ENCODE assay signal across 8 cellular contexts in the genomic region with DNA sequence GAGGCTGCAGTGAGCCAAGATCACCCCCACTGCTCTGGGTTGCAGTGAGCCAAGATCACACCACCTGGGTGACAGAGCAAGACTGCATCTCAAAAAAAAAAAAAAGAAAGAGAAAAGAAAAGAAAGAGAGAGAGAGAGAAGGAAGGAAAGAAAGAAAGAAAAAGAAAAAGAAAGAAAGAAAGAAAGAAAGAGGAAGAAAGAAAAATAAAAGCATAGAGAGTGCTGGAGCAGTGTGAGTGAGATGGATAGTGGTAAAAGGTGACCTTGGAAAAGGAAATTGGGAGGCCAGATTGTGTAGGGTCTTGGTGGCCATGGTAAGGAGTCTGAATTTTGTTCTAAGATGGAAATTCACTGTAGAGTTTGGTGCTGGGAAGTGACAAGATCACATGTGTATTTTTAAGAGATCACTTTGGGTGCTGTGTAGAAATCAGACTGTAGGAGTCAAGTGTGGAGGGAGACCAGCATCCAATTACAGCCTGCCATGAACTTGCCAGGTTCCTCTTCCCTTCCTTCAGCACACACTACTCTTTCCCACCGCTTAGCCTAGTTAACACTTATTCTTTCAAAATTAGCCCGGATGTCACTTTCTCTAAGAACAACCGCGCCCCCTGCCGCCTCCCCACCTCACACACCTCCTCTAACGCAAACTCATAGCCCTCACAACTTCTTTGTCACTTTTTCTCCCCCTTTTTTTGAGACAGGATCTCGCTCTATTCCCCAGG. TPM values are rescaled to one million over a fixed set of nuclear protein-coding genes. Genes with fewer than 3 reads are reported as not detected.
DNase-seq lines count a peak whose midpoint lies in the region; ATAC-seq and TF ChIP-seq lines count a peak whose summit lies in the region.

No MANE protein-coding gene starts in this region.

- no peaks in the 10 kb centered on the region for H3K36me3 Mint-ChIP-seq in natural killer cell
- H3K36me3 Mint-ChIP-seq in stimulated activated naive B cell treated with anti-CD40 and anti-IgM and Interleukin-4, amounts not matched to agents 10 μg/mL and 1 μg/mL and 100 μg/mL, for 72 hours = peaks cover 0 to 3% of the 10 kb centered on the region in 2 donors

- intact Hi-C loops in natural killer cell (cut with micrococcal nuclease) = loop anchor here (1.0 to 5.0 kb wide), 3 partner anchors 19 to 49 kb away; a partner anchor contains a TSS

- H3K36me3 ChIP-seq in Karpas-422 (ENCODE audit: insufficient read depth, low read length) = no peaks in the 10 kb centered on the region

- H3K9me3 ChIP-seq in Karpas-422 (ENCODE audit: low read length) = no peaks in the 10 kb centered on the region

- H2AFZ ChIP-seq in Karpas-422 (ENCODE audit: low read length) = no peak overlapping the region

- peaks cover 18% of the 10 kb centered on the region for H3K79me2 ChIP-seq in Karpas-422 (ENCODE audit: low read length)

- peak overlapping the region; percentile 85 for H3K4me3 ChIP-seq in Karpas-422 (ENCODE audit: low read length)
- H3K4me3 ChIP-seq in fibroblast of mammary gland (ENCODE audit: control insufficient read depth, low read depth, low read length) = peak overlapping the region; percentile 83

- H3K9ac ChIP-seq in Karpas-422 (ENCODE audit: low read length) = peak overlapping the region; percentile 93

- peak overlapping the region; percentile 85 to 96 for H3K27ac Mint-ChIP-seq in natural killer cell
- peak overlapping the region; percentile 95 for H3K27ac Mint-ChIP-seq in stimulated activated naive B cell treated with anti-CD40 and anti-IgM and Interleukin-4, amounts not matched to agents 10 μg/mL and 1 μg/mL and 100 μg/mL, for 72 hours

- no peaks in the 10 kb centered on the region for H3K27me3 Mint-ChIP-seq in natural killer cell (ENCODE audit: low read depth in 2 of 2)
- no peaks in the 10 kb centered on the region for H3K27me3 Mint-ChIP-seq in stimulated activated naive B cell treated with anti-CD40 and anti-IgM and Interleukin-4, amounts not matched to agents 10 μg/mL and 1 μg/mL and 100 μg/mL, for 72 hours

- H3K4me1 Mint-ChIP-seq in natural killer cell = peaks cover 12 to 17% of the 10 kb centered on the region in 2 donors
- H3K4me1 Mint-ChIP-seq in stimulated activated naive B cell treated with anti-CD40 and anti-IgM and Interleukin-4, amounts not matched to agents 10 μg/mL and 1 μg/mL and 100 μg/mL, for 72 hours = peaks cover 31 to 41% of the 10 kb centered on the region in 2 donors

- DNase-seq in GF-D8 (lab: John Stamatoyannopoulos, UW) (peak; percentile 88), Karpas-422 (peak; percentile 94), activated T-helper 1 cell treated with Interleukin-2 at 50 U/mL for 16 hours (ENCODE audit: low read depth) (peak; percentile 84), fibroblast of mammary gland (ENCODE audit: low read depth) (peak; percentile 66), natural killer cell (peak; percentile 73)
- peak; percentile 56 for DNase-seq in stimulated activated naive B cell treated with anti-CD40 and anti-IgM and Interleukin-4, amounts not matched to agents 10 μg/mL and 1 μg/mL and 100 μg/mL, for 72 hours

- TF ChIP-seq CTCF in fibroblast of mammary gland (conservative IDR thresholded peaks at IDR 0.05; ENCODE audit: control insufficient read depth, insufficient read depth, low read depth, low read length) = peak; percentile 43
- TF ChIP-seq CTCF in natural killer cell (IDR thresholded peaks at IDR 0.05) = peak; percentile 71

- peak overlapping the region; percentile 95 for H3K4me2 ChIP-seq in Karpas-422 (ENCODE audit: low read depth, low read length, poor library complexity, severe bottlenecking)

- no peaks in the 10 kb centered on the region for H4K20me1 ChIP-seq in Karpas-422 (ENCODE audit: insufficient read depth, low read depth, low read length)

- ATAC-seq in natural killer cell (peak; percentile 38 to 68 (median 51)), HG02763 (IDR thresholded peaks at IDR 0.05; ENCODE audit: unreplicated experiment) (no peak)
- peak; percentile 46 to 50 for ATAC-seq in stimulated activated naive B cell treated with anti-CD40 and anti-IgM and Interleukin-4, amounts not matched to agents 10 μg/mL and 1 μg/mL and 100 μg/mL, for 72 hours (replicated peaks)

- no peaks in the 10 kb centered on the region for H3K9me2 ChIP-seq in Karpas-422 (replicated peaks; ENCODE audit: insufficient read depth, low read length)

- H3K4me1 ChIP-seq in Karpas-422 (ENCODE audit: low read length) = peaks cover 49% of the 10 kb centered on the region

- no peaks in the 10 kb centered on the region for H3K9me3 Mint-ChIP-seq in natural killer cell
- no peaks in the 10 kb centered on the region for H3K9me3 Mint-ChIP-seq in stimulated activated naive B cell treated with anti-CD40 and anti-IgM and Interleukin-4, amounts not matched to agents 10 μg/mL and 1 μg/mL and 100 μg/mL, for 72 hours

- H3K27me3 ChIP-seq in Karpas-422 (ENCODE audit: low read length) = no peaks in the 10 kb centered on the region

- H3K4me3 Mint-ChIP-seq in natural killer cell = peak overlapping the region; percentile 86
- H3K4me3 Mint-ChIP-seq in stimulated activated naive B cell treated with anti-CD40 and anti-IgM and Interleukin-4, amounts not matched to agents 10 μg/mL and 1 μg/mL and 100 μg/mL, for 72 hours = peak overlapping the region; percentile 84 to 89

- H3K27ac ChIP-seq in Karpas-422 (ENCODE audit: low read length) = peak overlapping the region; percentile 92

TF ChIP-seq in PFSK-1, 5 proteins besides CTCF, POLR2A, EP300 and RAD21:
- no peak for TF ChIP-seq SIN3A (IDR thresholded peaks at IDR 0.05; ENCODE audit: borderline replicate concordance, insufficient read depth, low read length)
- peak; percentile 65; the same call in 1 of the 2 replicates for TF ChIP-seq POLR2AphosphoS5 (IDR thresholded peaks at IDR 0.05; ENCODE audit: low read depth, low read length)

RNA-seq across cellular contexts. Expression of a gene that starts 17.9 kb away (rescaled TPM):
- total RNA-seq in Karpas-422 (2014; rRNA removed; shearing (Covaris generic); ENCODE audit: low replicate concordance) = 49.5 and 56.9 TPM in 2 replicates
- 142 TPM for polyA plus RNA-seq in PFSK-1 (2012; ENCODE audit: insufficient read length, low read depth)
- 10 to 100 TPM; 22.3 to 28.5 (median 27.9) TPM for total RNA-seq in natural killer cell

RNA-seq across cellular contexts. Expression of a gene that starts 18.7 kb away (rescaled TPM):
- total RNA-seq in Karpas-422 (2014; rRNA removed; shearing (Covaris generic); ENCODE audit: low replicate concordance) = 11.9 and 18.7 TPM in 2 replicates
- polyA plus RNA-seq in PFSK-1 (2012; ENCODE audit: insufficient read length, low read depth) = 14.3 TPM
- total RNA-seq in natural killer cell = 10 to 100 TPM; 16.2 to 19.4 (median 18.6) TPM

RNA-seq across cellular contexts. Expression of a gene that starts 28.9 kb away (rescaled TPM):
- 20.7 and 30.6 TPM in 2 replicates for total RNA-seq in Karpas-422 (2014; rRNA removed; shearing (Covaris generic); ENCODE audit: low replicate concordance)
- polyA plus RNA-seq in PFSK-1 (2012; ENCODE audit: insufficient read length, low read depth) = 83.7 TPM
- total RNA-seq in natural killer cell = 1 to 10 TPM; 6.9 to 10.0 (median 8.9) TPM

RNA-seq across cellular contexts. Expression of a gene that starts 35.8 kb away (rescaled TPM):
- total RNA-seq in Karpas-422 (2014; rRNA removed; shearing (Covaris generic); ENCODE audit: low replicate concordance) = 69.7 and 73.5 TPM in 2 replicates
- polyA plus RNA-seq in PFSK-1 (2012; ENCODE audit: insufficient read length, low read depth) = 154 TPM
- total RNA-seq in natural killer cell = 10 to 100 TPM; 59.7 to 72.1 (median 65.0) TPM

RNA-seq across cellular contexts. Expression of a gene that starts 47.0 kb away (rescaled TPM):
- 78.7 and 99.6 TPM in 2 replicates for total RNA-seq in Karpas-422 (2014; rRNA removed; shearing (Covaris generic); ENCODE audit: low replicate concordance)
- polyA plus RNA-seq in PFSK-1 (2012; ENCODE audit: insufficient read length, low read depth) = 56.1 TPM
- 10 to 100 TPM; 70.4 to 97.5 (median 84.4) TPM for total RNA-seq in natural killer cell
